In genomic region chr15:68819451-68820204, GRCh38 we compare ENCODE assay signal across 8 cellular contexts. TPM values are rescaled to one million over a fixed set of nuclear protein-coding genes. Genes with fewer than 3 reads are reported as not detected.
DNase-seq lines count a peak whose midpoint lies in the region; ATAC-seq and TF ChIP-seq lines count a peak whose summit lies in the region.

No MANE protein-coding gene starts in this region.

- H3K36me3 Mint-ChIP-seq in naive B cell = peaks cover 0 to 9% of the 10 kb centered on the region in 2 donors

- intact Hi-C loops in esophagus squamous epithelium (cut with DNase I) = loop anchor here (5.0 kb wide), 1 partner anchor 32 kb away; no protein-coding TSS in a partner anchor
- intact Hi-C loops in tibial artery (cut with DNase I; ENCODE audit: low total_unique reads) = loop anchor here (5.0 kb wide), 1 partner anchor 42 kb away; no protein-coding TSS in a partner anchor

- H3K4me3 ChIP-seq in esophagus squamous epithelium (peak overlapping the region; percentile 83 to 98 (median 91)), tibial artery (peak overlapping the region; percentile 78 to 93)

- H3K27ac ChIP-seq in esophagus squamous epithelium = peak overlapping the region; percentile 93 to 98 (median 97)
- peak overlapping the region; percentile 97 to 99 for H3K27ac ChIP-seq in tibial artery

- H3K4me1 ChIP-seq in esophagus squamous epithelium = peaks cover 16 to 40% (median 21%) of the 10 kb centered on the region in 3 donors
- H3K4me1 ChIP-seq in tibial artery = peaks cover 0 to 32% (median 19%) of the 10 kb centered on the region in 4 donors

- TF ChIP-seq POLR2A in esophagus squamous epithelium (IDR thresholded peaks at IDR 0.05) = peak in 2 of 4 donors; percentile 41 to 48

- H3K9me3 Mint-ChIP-seq in naive B cell = peaks cover 0 to 2% (median 0%) of the 10 kb centered on the region in 7 donors

- H3K36me3 ChIP-seq in esophagus squamous epithelium (no peaks in the 10 kb centered on the region), tibial artery (no peaks in the 10 kb centered on the region)

- H3K4me3 Mint-ChIP-seq in naive B cell = peak overlapping the region; percentile 97 to 100 (median 100)

- TF ChIP-seq CTCF in esophagus squamous epithelium (IDR thresholded peaks at IDR 0.05) (no peak), tibial artery (IDR thresholded peaks at IDR 0.05) (no peak)

- no peaks in the 10 kb centered on the region for H3K9me3 ChIP-seq in esophagus squamous epithelium
- no peaks in the 10 kb centered on the region for H3K9me3 ChIP-seq in tibial artery

- no peak for ATAC-seq in naive B cell (ENCODE audit: low read depth in 2 of 2)
- ATAC-seq in HG02763 (IDR thresholded peaks at IDR 0.05; ENCODE audit: unreplicated experiment) = no peak

- DNase-seq in stimulated activated CD4-positive, alpha-beta T cell treated with anti-CD3 and anti-CD28 coated beads, Interleukin-12 subunit alpha, Interleukin-12 subunit beta, amount 100 ng/mL, for 24 hours (ENCODE audit: low read depth in 2 of 2) = peak; percentile 23 to 24
- DNase-seq in stimulated activated CD4-positive, alpha-beta T cell treated with anti-CD3 and anti-CD28 coated beads, Interleukin-2, amount 100 ng/mL, for 48 hours = no peak
- DNase-seq in NCI-H526 (lab: John Stamatoyannopoulos, UW) = peak; percentile 43 to 74
- DNase-seq in activated T-cell treated with anti-CD3 and anti-CD28 coated beads, Interleukin-2, amount 50 U/mL, for 48 hours = peak; percentile 72 to 76
- no peak for DNase-seq in esophagus squamous epithelium (lab: John Stamatoyannopoulos, UW)
- DNase-seq in naive B cell = peak; percentile 48
- DNase-seq in tibial artery = peak; percentile 53 to 72

- 0% methylated on average over 14 to 33 of the region's 52 CpGs for WGBS in esophagus squamous epithelium, 2 donors

- H3K27me3 ChIP-seq in esophagus squamous epithelium = no peaks in the 10 kb centered on the region
- H3K27me3 ChIP-seq in tibial artery = no peaks in the 10 kb centered on the region

- no peaks in the 10 kb centered on the region for H3K27me3 Mint-ChIP-seq in naive B cell

- peaks cover 30 to 40% (median 35%) of the 10 kb centered on the region in 3 donors for H3K4me1 Mint-ChIP-seq in naive B cell

- peak overlapping the region; percentile 96 to 99 (median 99) for H3K27ac Mint-ChIP-seq in naive B cell

RNA-seq across cellular contexts. Expression of gene ANP32A, which starts 1.1 kb away (rescaled TPM):
- total RNA-seq in esophagus squamous epithelium = 10 to 100 TPM; 40.1 to 71.5 (median 43.8) TPM
- 100 to 1,000 TPM; 110 to 149 (median 131) TPM for polyA plus RNA-seq in naive B cell (ENCODE audit: low read depth in 6 of 6)

Comparison
In these comparisons a context has a peak if more than half of its experiments do, and no peak if none do; other contexts are left out.
1. DNase-seq: peak in stimulated activated CD4-positive, alpha-beta T cell treated with anti-CD3 and anti-CD28 coated beads, Interleukin-12 subunit alpha, Interleukin-12 subunit beta, amount 100 ng/mL, for 24 hours (2 of 2), NCI-H526 (2 of 2), activated T-cell treated with anti-CD3 and anti-CD28 coated beads, Interleukin-2, amount 50 U/mL, for 48 hours (2 of 2), naive B cell (single experiment) and tibial artery (2 of 2); none in stimulated activated CD4-positive, alpha-beta T cell treated with anti-CD3 and anti-CD28 coated beads, Interleukin-2, amount 100 ng/mL, for 48 hours (0 of 2) and esophagus squamous epithelium (single experiment).